ENCODE assay signal across 1 cellular context in the genomic region with DNA sequence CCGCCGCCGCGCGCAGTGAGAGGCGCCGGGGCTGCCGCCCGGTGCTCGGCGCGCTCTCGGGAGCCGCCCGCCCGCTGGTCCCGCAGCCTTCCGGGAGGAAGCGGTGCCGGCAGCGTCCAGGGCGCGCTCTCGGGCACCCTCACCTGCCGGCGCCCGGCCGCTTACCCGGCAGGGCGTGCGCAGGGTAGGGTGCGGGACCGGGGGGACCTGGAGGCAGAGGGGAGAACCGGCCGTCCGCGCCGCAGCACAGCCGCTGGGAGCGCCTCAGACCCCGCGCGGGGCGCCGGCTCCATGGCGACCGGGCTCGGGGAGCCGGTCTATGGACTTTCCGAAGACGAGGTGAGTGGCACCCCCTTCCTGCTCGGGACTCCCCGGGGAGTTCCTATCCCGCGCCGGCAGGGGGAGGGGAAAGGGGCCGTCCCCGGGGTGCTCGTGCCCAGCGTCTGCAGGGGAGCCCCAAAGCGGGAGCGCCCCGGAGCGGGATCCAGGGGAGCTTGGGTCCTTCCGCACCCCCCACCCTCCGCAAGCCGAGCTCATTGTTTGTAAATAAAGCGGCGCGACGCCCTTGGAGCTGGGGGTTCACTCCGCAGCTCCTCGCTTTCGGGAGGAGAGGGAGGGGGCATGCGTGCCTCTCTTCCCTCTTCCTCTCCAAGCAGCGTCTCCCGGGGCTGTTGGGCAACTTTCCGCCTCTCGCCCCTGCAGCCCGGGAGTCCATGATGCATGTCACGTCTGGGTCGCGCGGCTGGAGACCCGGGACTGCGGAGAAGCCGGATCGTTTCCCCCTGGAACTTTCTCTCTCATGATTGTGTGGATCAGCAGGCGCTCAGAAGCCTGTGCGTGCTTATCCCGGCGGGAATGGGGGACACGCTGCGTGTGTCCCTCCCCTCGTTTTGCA.
TF ChIP-seq lines count a peak whose summit lies in the region.

No MANE protein-coding gene starts in this region.

TF ChIP-seq in WTC11, 78 proteins besides CTCF, POLR2A, EP300 and RAD21 (continued from another document):
- TF ChIP-seq, protein P1, sequence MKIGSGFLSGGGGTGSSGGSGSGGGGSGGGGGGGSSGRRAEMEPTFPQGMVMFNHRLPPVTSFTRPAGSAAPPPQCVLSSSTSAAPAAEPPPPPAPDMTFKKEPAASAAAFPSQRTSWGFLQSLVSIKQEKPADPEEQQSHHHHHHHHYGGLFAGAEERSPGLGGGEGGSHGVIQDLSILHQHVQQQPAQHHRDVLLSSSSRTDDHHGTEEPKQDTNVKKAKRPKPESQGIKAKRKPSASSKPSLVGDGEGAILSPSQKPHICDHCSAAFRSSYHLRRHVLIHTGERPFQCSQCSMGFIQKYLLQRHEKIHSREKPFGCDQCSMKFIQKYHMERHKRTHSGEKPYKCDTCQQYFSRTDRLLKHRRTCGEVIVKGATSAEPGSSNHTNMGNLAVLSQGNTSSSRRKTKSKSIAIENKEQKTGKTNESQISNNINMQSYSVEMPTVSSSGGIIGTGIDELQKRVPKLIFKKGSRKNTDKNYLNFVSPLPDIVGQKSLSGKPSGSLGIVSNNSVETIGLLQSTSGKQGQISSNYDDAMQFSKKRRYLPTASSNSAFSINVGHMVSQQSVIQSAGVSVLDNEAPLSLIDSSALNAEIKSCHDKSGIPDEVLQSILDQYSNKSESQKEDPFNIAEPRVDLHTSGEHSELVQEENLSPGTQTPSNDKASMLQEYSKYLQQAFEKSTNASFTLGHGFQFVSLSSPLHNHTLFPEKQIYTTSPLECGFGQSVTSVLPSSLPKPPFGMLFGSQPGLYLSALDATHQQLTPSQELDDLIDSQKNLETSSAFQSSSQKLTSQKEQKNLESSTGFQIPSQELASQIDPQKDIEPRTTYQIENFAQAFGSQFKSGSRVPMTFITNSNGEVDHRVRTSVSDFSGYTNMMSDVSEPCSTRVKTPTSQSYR (CRISPR knock-in tag; IDR thresholded peaks at IDR 0.05), result 0 out of 2 replicates have a peak, but pooled peaks have one; percentile 30
